8 cellular contexts compared by ENCODE assay signal in genomic region chr1:86774305-86775304, GRCh38.
DNase-seq lines count a peak whose midpoint lies in the region; ATAC-seq, FAIRE-seq and TF ChIP-seq lines count a peak whose summit lies in the region.

No MANE protein-coding gene starts in this region.

- no peaks in the 10 kb centered on the region for H3F3A ChIP-seq in Loucy (ENCODE audit: low read depth)

- H3K27me3 ChIP-seq in Loucy (ENCODE audit: insufficient read depth, low read length, poor library complexity, severe bottlenecking) (no peaks in the 10 kb centered on the region), RWPE2 (ENCODE audit: insufficient read depth, poor library complexity, severe bottlenecking) (no peaks in the 10 kb centered on the region), astrocyte (ENCODE audit: insufficient read depth, low read length) (no peaks in the 10 kb centered on the region)

- H3K27ac Mint-ChIP-seq in astrocyte (ENCODE audit: unreplicated experiment) = peak overlapping the region; percentile 97
- peak overlapping the region in 2 of 6 donors; percentile 13 to 60 for H3K27ac Mint-ChIP-seq in immature natural killer cell

- H3K9me3 Mint-ChIP-seq in astrocyte (ENCODE audit: unreplicated experiment) (peaks cover 2% of the 10 kb centered on the region), immature natural killer cell (no peaks in the 10 kb centered on the region)

- peak; percentile 79 for ATAC-seq in RWPE2 (ENCODE audit: low read depth)

- H2AFZ ChIP-seq in Loucy (ENCODE audit: low read length) (peak overlapping the region; percentile 78), astrocyte (ENCODE audit: low read depth, low read length) (no peak overlapping the region)

- H3K27ac ChIP-seq in RWPE2 (ENCODE audit: poor library complexity, severe bottlenecking) (peak overlapping the region; percentile 94), astrocyte (ENCODE audit: low read depth, low read length) (peak overlapping the region; percentile 70)

- DNase-seq in GM12864 (ENCODE audit: low read depth) = peak; percentile 72
- DNase-seq in HCEC 1CT = peak; percentile 96
- peak; percentile 79 for DNase-seq in RWPE2 (ENCODE audit: low spot score)
- peak; percentile 89 for DNase-seq in astrocyte (ENCODE audit: low read depth)
- DNase-seq in stimulated activated CD4-positive, alpha-beta T cell treated with anti-CD3 and anti-CD28 coated beads, Interleukin-15, amount 100 ng/mL, for 24 hours = peak; percentile 70
- no peak for DNase-seq in immature natural killer cell

- no peaks in the 10 kb centered on the region for H3K9me3 ChIP-seq in Loucy (ENCODE audit: insufficient read depth, low read depth, low read length)
- H3K9me3 ChIP-seq in RWPE2 (ENCODE audit: severe bottlenecking) = no peaks in the 10 kb centered on the region
- no peaks in the 10 kb centered on the region for H3K9me3 ChIP-seq in astrocyte (ENCODE audit: insufficient read depth, low read depth, low read length)

- no peaks in the 10 kb centered on the region for H3K79me2 ChIP-seq in Loucy (ENCODE audit: insufficient read depth, low read length)
- H3K79me2 ChIP-seq in astrocyte (ENCODE audit: insufficient read depth, low read length) = no peaks in the 10 kb centered on the region

- H3K36me3 Mint-ChIP-seq in astrocyte (ENCODE audit: low read depth, unreplicated experiment) = no peaks in the 10 kb centered on the region
- H3K36me3 Mint-ChIP-seq in immature natural killer cell = no peaks in the 10 kb centered on the region

- H3K4me2 ChIP-seq in Loucy (ENCODE audit: low read depth, low read length, poor library complexity, severe bottlenecking) = peak overlapping the region; percentile 68
- peak overlapping the region; percentile 81 for H3K4me2 ChIP-seq in astrocyte (ENCODE audit: low read length)

- no peak for TF ChIP-seq CTCF in GM12864 (IDR thresholded peaks at IDR 0.05; ENCODE audit: low read depth, low read length, missing control alignments)
- TF ChIP-seq CTCF in Loucy (conservative IDR thresholded peaks at IDR 0.05; ENCODE audit: low read length) = no peak
- no peak for TF ChIP-seq CTCF in RWPE2 (IDR thresholded peaks at IDR 0.05; ENCODE audit: poor library complexity, severe bottlenecking)
- TF ChIP-seq CTCF in astrocyte (IDR thresholded peaks at IDR 0.05; ENCODE audit: insufficient read depth, low read depth, low read length) = no peak

- H4K20me1 ChIP-seq in Loucy (ENCODE audit: insufficient read depth, low read length, poor library complexity, severe bottlenecking) (no peaks in the 10 kb centered on the region), astrocyte (ENCODE audit: insufficient read depth, low read length) (no peaks in the 10 kb centered on the region)

- peak overlapping the region; percentile 58 for H3K4me3 Mint-ChIP-seq in astrocyte (ENCODE audit: unreplicated experiment)
- no peak overlapping the region for H3K4me3 Mint-ChIP-seq in immature natural killer cell

- H3K4me1 ChIP-seq in Loucy (ENCODE audit: insufficient read depth, low read length, poor library complexity, severe bottlenecking) (peaks cover 14% of the 10 kb centered on the region), RWPE2 (ENCODE audit: insufficient read depth, poor library complexity, severe bottlenecking) (peaks cover 39% of the 10 kb centered on the region), astrocyte (ENCODE audit: insufficient read depth, low read length) (peaks cover 37% of the 10 kb centered on the region)

- no peak overlapping the region for H3K4me3 ChIP-seq in GM12864 (ENCODE audit: low read depth, low read length)
- peak overlapping the region; percentile 44 for H3K4me3 ChIP-seq in Loucy (ENCODE audit: low read length, poor library complexity, severe bottlenecking)
- no peak overlapping the region for H3K4me3 ChIP-seq in RWPE2 (ENCODE audit: severe bottlenecking)
- peak overlapping the region; percentile 36 for H3K4me3 ChIP-seq in astrocyte (ENCODE audit: insufficient read depth, low read depth, low read length)

- FAIRE-seq in astrocyte (lab: Jason Lieb, UNC) = no peak
- FAIRE-seq in islet of Langerhans (lab: Jason Lieb, UNC) = peak; percentile 45

- no peaks in the 10 kb centered on the region for H3K9me2 ChIP-seq in Loucy (replicated peaks; ENCODE audit: low read depth, low read length)

- H3K27me3 Mint-ChIP-seq in astrocyte (ENCODE audit: low read depth, unreplicated experiment) (no peaks in the 10 kb centered on the region), immature natural killer cell (ENCODE audit: low read depth in 3 of 3) (peaks cover 0 to 5% (median 0%) of the 10 kb centered on the region in 3 donors)

- peaks cover 45% of the 10 kb centered on the region for H3K4me1 Mint-ChIP-seq in astrocyte (ENCODE audit: low read depth, unreplicated experiment)
- H3K4me1 Mint-ChIP-seq in immature natural killer cell = peaks cover 4 to 8% of the 10 kb centered on the region in 2 donors

- H3K9ac ChIP-seq in Loucy (ENCODE audit: low read depth, low read length, poor library complexity, severe bottlenecking) = peak overlapping the region; percentile 15
- H3K9ac ChIP-seq in astrocyte (ENCODE audit: low read length) = peak overlapping the region; percentile 57

- H3K36me3 ChIP-seq in Loucy (ENCODE audit: insufficient read depth, low read length) = no peaks in the 10 kb centered on the region
- no peaks in the 10 kb centered on the region for H3K36me3 ChIP-seq in RWPE2 (ENCODE audit: low read depth)
- H3K36me3 ChIP-seq in astrocyte (ENCODE audit: insufficient read depth, low read length) = no peaks in the 10 kb centered on the region

Comparison
In these comparisons a context has a peak if more than half of its experiments do, and no peak if none do; other contexts are left out.
1. DNase-seq: peak in GM12864 (single experiment), HCEC 1CT (single experiment), RWPE2 (single experiment), astrocyte (single experiment) and stimulated activated CD4-positive, alpha-beta T cell treated with anti-CD3 and anti-CD28 coated beads, Interleukin-15, amount 100 ng/mL, for 24 hours (single experiment); none in immature natural killer cell (0 of 3).
2. H3K4me3 ChIP-seq: peak in Loucy (single experiment) and astrocyte (single experiment); none in GM12864 (single experiment) and RWPE2 (single experiment).